Comparison of ENCODE assay signal across 16 cellular contexts in the genomic region with DNA sequence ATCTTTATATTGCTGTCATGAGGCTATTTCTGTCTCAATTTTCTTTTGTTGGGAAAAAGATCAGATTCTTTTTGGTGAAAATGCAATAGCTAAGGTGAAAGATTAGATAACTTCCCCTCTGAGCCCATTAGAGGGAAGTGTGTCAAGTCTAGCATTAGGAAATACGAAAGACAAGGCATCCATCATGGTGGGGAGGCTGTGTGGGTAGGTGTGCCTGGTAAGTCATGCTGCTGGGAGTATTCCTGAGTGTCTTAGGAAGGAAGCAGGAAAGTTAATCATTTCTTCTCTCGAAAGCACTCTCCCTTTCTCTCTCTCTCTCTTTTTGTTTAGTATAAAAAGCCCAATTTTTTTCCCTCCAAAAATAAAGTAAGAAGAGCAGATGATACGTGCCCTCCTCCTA.
"Had no signal": no experiment of that assay in that cellular context is flagged by ENCODE, and none has a peak within 500 bp of the region (broad histone marks: within the 10 kb centered on the region; RNA-seq: fewer than 3 reads in every experiment).

No MANE protein-coding gene starts in this region.

- H3K27ac ChIP-seq: RWPE1 had no signal

- DNase-seq: KBM-7; MV-4-11; NCI-H1048; NCI-H1105; NCI-H1694; NCI-H2029 treated with DMSO at 0.1 percent for 48 hours; NCI-H2171 treated with DMSO at 0.1 percent for 48 hours; NCI-H446 treated with DMSO at 0.1 percent for 48 hours; NCI-H510A treated with DMSO at 0.1 percent for 48 hours; NCI-H526; NCI-H82; NK-92 treated with Interleukin-12 subunit alpha and Interleukin-12 subunit beta, amount 100 ng/mL, for 24 hours; PC-3; SHP77; T-helper 1 cell had no signal
